14 cellular contexts compared by ENCODE assay signal in the genomic region with DNA sequence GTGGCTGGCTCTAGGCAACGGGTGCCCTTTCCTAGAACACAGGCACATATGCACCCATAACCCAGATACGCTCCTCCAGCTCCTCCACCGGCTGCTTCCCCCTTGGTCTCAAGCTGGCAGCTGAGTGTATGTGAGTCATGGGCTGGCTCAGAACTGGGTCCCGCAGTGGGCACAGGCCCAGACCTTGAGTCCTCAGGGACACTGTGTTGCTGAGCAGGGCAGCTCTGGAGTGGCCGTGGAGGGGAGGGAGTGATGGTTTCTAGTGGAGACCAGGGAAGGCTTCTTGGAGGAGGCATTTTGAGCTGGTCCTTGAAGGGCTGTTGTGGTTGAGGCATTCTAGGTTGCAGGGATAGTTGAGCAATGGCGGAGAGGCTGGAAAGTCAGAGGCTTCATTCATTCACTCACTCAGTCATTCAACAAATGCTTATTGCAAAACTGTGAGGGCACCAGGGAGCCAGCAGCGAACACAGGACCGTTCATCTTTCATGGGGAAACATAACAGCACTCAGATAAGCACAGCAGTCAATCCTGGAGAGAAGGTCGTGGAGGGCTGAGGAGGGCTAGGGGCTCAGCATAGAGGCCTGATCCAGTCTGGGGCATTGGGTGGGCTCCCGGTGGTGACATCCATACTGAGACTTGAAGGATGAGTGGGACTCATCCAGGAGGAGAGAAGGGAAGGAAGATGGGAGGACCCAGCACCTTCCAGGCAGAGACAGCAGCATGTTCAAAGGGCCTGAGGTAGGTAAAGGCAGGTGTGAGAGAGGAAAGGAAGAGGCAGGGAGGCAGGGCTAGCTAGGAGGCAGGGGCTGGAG. TPM values are rescaled to one million over a fixed set of nuclear protein-coding genes. Genes with fewer than 3 reads are reported as not detected.
DNase-seq lines count a peak whose midpoint lies in the region; ATAC-seq and TF ChIP-seq lines count a peak whose summit lies in the region.
"Had no signal": no experiment of that assay in that cellular context is flagged by ENCODE, and none has a peak within 500 bp of the region (broad histone marks: within the 10 kb centered on the region; RNA-seq: fewer than 3 reads in every experiment).

No MANE protein-coding gene starts in this region.

- CTCF ChIA-PET in naive thymus-derived CD4-positive, alpha-beta T cell (lab: Charles Lee): no interaction called here

- TF ChIP-seq CTCF in HFFc6 (IDR thresholded peaks at IDR 0.05) (no peak), cardiac fibroblast (IDR thresholded peaks at IDR 0.05; ENCODE audit: low read depth, low read length) (no peak)

- H3K9me3 ChIP-seq in naive thymus-derived CD4-positive, alpha-beta T cell (ENCODE audit: control insufficient read depth in 2 of 3, low read length in 3 of 3): no peaks in the 10 kb centered on the region
- H3K9me3 ChIP-seq: uterus had no signal

- peaks cover 2% of the 10 kb centered on the region; the same call in 1 of the 2 replicates for H3K27me3 Mint-ChIP-seq in HFFc6 (ENCODE audit: insufficient read depth)
- H3K27me3 Mint-ChIP-seq in naive thymus-derived CD4-positive, alpha-beta T cell: no peaks in the 10 kb centered on the region

- no peak for ATAC-seq in naive thymus-derived CD4-positive, alpha-beta T cell
- no peak for ATAC-seq in HG02798 (IDR thresholded peaks at IDR 0.05; ENCODE audit: poor library complexity, unreplicated experiment)
- ATAC-seq in GM21390 (IDR thresholded peaks at IDR 0.05; ENCODE audit: unreplicated experiment): no peak

- H3K4me3 ChIP-seq in cardiac fibroblast (replicated peaks in 1 of 2; ENCODE audit: low read depth in 2 of 2, low read length in 2 of 2): no peak overlapping the region
- no peak overlapping the region for H3K4me3 ChIP-seq in naive thymus-derived CD4-positive, alpha-beta T cell (ENCODE audit: low read length)
- H3K4me3 ChIP-seq: uterus had no signal

- H3K4me1 Mint-ChIP-seq in HFFc6 (ENCODE audit: low read depth): peaks cover 15% of the 10 kb centered on the region; the same call in 1 of the 2 replicates
- H3K4me1 Mint-ChIP-seq in naive thymus-derived CD4-positive, alpha-beta T cell: peaks cover 0 to 30% (median 21%) of the 10 kb centered on the region in 7 donors

- H3K36me3 ChIP-seq in naive thymus-derived CD4-positive, alpha-beta T cell (ENCODE audit: control insufficient read depth in 2 of 3, insufficient read depth in 3 of 3, low read length in 3 of 3): peaks cover 0 to 41% (median 5%) of the 10 kb centered on the region in 3 experiments
- H3K36me3 ChIP-seq: uterus had no signal

- no peak overlapping the region for H3K27ac ChIP-seq in naive thymus-derived CD4-positive, alpha-beta T cell (ENCODE audit: low read depth, low read length)
- H3K27ac ChIP-seq: uterus had no signal

- H3K9me3 Mint-ChIP-seq in HFFc6: no peaks in the 10 kb centered on the region
- no peaks in the 10 kb centered on the region for H3K9me3 Mint-ChIP-seq in naive thymus-derived CD4-positive, alpha-beta T cell

- H3K4me3 Mint-ChIP-seq in HFFc6: no peak overlapping the region
- H3K4me3 Mint-ChIP-seq in naive thymus-derived CD4-positive, alpha-beta T cell: peak overlapping the region in 8 of 10 donors; percentile 4 to 86 (median 46)

- peaks cover 14% of the 10 kb centered on the region for H3K36me3 Mint-ChIP-seq in HFFc6 (ENCODE audit: low read depth)
- H3K36me3 Mint-ChIP-seq in naive thymus-derived CD4-positive, alpha-beta T cell: peaks cover 0 to 24% (median 7%) of the 10 kb centered on the region in 5 donors

- H3K27ac Mint-ChIP-seq in HFFc6: peak overlapping the region; percentile 54; the same call in 1 of the 2 replicates
- peak overlapping the region in 6 of 9 donors; percentile 5 to 94 (median 24) for H3K27ac Mint-ChIP-seq in naive thymus-derived CD4-positive, alpha-beta T cell

- peaks cover 11 to 12% of the 10 kb centered on the region in 2 donors for H3K4me1 ChIP-seq in naive thymus-derived CD4-positive, alpha-beta T cell (ENCODE audit: control insufficient read depth in 2 of 2, insufficient read depth in 2 of 2, low read length in 2 of 2)
- H3K4me1 ChIP-seq: uterus had no signal

- POLR2A ChIA-PET in naive thymus-derived CD4-positive, alpha-beta T cell (lab: Charles Lee): interaction anchor here (1.1 to 1.8 kb wide), 2 partner anchors 34 to 46 kb away, joined by 3 to 5 read pairs; no protein-coding TSS in a partner anchor

- peak; percentile 39 for DNase-seq in AG20443 (ENCODE audit: low spot score)
- DNase-seq in HFFc6: no peak
- peak; percentile 44 to 59 for DNase-seq in cardiac fibroblast (ENCODE audit: low read depth in 2 of 2)
- DNase-seq in naive thymus-derived CD4-positive, alpha-beta T cell: no peak
- no peak for DNase-seq in HPDE6-E6E7 (ENCODE audit: extremely low spot score)
- no peak for DNase-seq in DMS153 (lab: John Stamatoyannopoulos, UW)
- DNase-seq: activated naive CD4-positive, alpha-beta T cell treated with Interleukin-2 at 50 U/mL for 16 hours; NCI-H510A treated with DMSO at 0.1 percent for 48 hours; stimulated activated CD4-positive, alpha-beta T cell treated with anti-CD3 and anti-CD28 coated beads, Interleukin-2, amount 100 ng/mL, for 48 hours had no signal

- H3K27me3 ChIP-seq in naive thymus-derived CD4-positive, alpha-beta T cell (ENCODE audit: control insufficient read depth in 2 of 2, insufficient read depth in 2 of 2, low read length in 2 of 2): no peaks in the 10 kb centered on the region
- H3K27me3 ChIP-seq: uterus had no signal

- intact Hi-C loops in naive thymus-derived CD4-positive, alpha-beta T cell (cut with micrococcal nuclease): no loop called here

RNA-seq across cellular contexts. Expression of a gene that starts 2.4 kb away (rescaled TPM):
- 10 to 100 TPM; 45.7 to 63.2 (median 50.5) TPM for total RNA-seq in HFFc6 (2021; fragmentation: NEBNext Ultra II Directional; extraction: Animal tissue kit (Norgen Biotek cat#: 25700))
- total RNA-seq in naive thymus-derived CD4-positive, alpha-beta T cell: 10 to 100 TPM; 42.7 to 87.8 (median 48.0) TPM
- 100 to 1,000 TPM in 1 of 2 donors, 10 to 100 TPM in 1; 99.2 to 102 TPM for polyA plus RNA-seq in naive thymus-derived CD4-positive, alpha-beta T cell

RNA-seq across cellular contexts. Expression of a gene that starts 13.2 kb away (rescaled TPM):
- not detected for total RNA-seq in HFFc6 (2021; fragmentation: NEBNext Ultra II Directional; extraction: Animal tissue kit (Norgen Biotek cat#: 25700))
- total RNA-seq in naive thymus-derived CD4-positive, alpha-beta T cell: not detected
- not detected for polyA plus RNA-seq in naive thymus-derived CD4-positive, alpha-beta T cell
- total RNA-seq: fibroblast of villous mesenchyme; T-helper 1 cell treated with Interleukin-12 subunit alpha and Interleukin-12 subunit beta and Interleukin-4 antibody, amounts not matched to agents 30 ng/mL and 1 ng/mL, for 36 hours had no signal

RNA-seq across cellular contexts. Expression of a gene that starts 29.0 kb away (rescaled TPM):
- 100 to 1,000 TPM; 119 to 168 (median 148) TPM for total RNA-seq in HFFc6 (2021; fragmentation: NEBNext Ultra II Directional; extraction: Animal tissue kit (Norgen Biotek cat#: 25700))
- 100 to 1,000 TPM; 110 to 163 (median 142) TPM for total RNA-seq in naive thymus-derived CD4-positive, alpha-beta T cell
- polyA plus RNA-seq in naive thymus-derived CD4-positive, alpha-beta T cell: 10 to 100 TPM; 11.2 to 38.2 TPM

RNA-seq across cellular contexts. Expression of a gene that starts 34.9 kb away (rescaled TPM):
- total RNA-seq in HFFc6 (2021; fragmentation: NEBNext Ultra II Directional; extraction: Animal tissue kit (Norgen Biotek cat#: 25700)): 10 to 100 TPM; 68.5 to 82.8 (median 70.6) TPM
- 10 to 100 TPM; 52.0 to 70.8 (median 61.3) TPM for total RNA-seq in naive thymus-derived CD4-positive, alpha-beta T cell
- polyA plus RNA-seq in naive thymus-derived CD4-positive, alpha-beta T cell: 10 to 100 TPM; 32.3 to 36.1 TPM

RNA-seq across cellular contexts. Expression of a gene that starts 40.8 kb away (rescaled TPM):
- total RNA-seq in HFFc6 (2021; fragmentation: NEBNext Ultra II Directional; extraction: Animal tissue kit (Norgen Biotek cat#: 25700)): 10 to 100 TPM; 17.4 to 38.2 (median 32.7) TPM
- 1 to 10 TPM in 2 of 5 experiments, under 1 TPM in 3; 0.24 to 2.0 (median 0.94) TPM for total RNA-seq in naive thymus-derived CD4-positive, alpha-beta T cell
- polyA plus RNA-seq in naive thymus-derived CD4-positive, alpha-beta T cell: under 1 TPM in 1 of 2 donors, not detected in 1; 0.24 TPM

Comparison
In these comparisons a context has a peak if more than half of its experiments do, and no peak if none do; other contexts are left out.
1. DNase-seq: peak in AG20443 (single experiment) and cardiac fibroblast (2 of 2); none in HFFc6 (single experiment), naive thymus-derived CD4-positive, alpha-beta T cell (0 of 9), HPDE6-E6E7 (single experiment) and DMS153 (single experiment).